ENCODE assay signal across 24 cellular contexts in genomic region chr9:69500925-69501324, GRCh38.
DNase-seq lines count a peak whose midpoint lies in the region; TF ChIP-seq lines count a peak whose summit lies in the region.
"Had no signal": no experiment of that assay in that cellular context is flagged by ENCODE, and none has a peak within 500 bp of the region (broad histone marks: within the 10 kb centered on the region; RNA-seq: fewer than 3 reads in every experiment).

No MANE protein-coding gene starts in this region.

- H3K27me3 Mint-ChIP-seq in T-helper 2 cell treated with Interferon-gamma antibody and Interleukin-4, amounts not matched to agents 5 μg/mL and 100 μg/mL, for 36 hours (ENCODE audit: low read depth) = no peaks in the 10 kb centered on the region
- H3K27me3 Mint-ChIP-seq: CD4-positive, CD25-positive, alpha-beta regulatory T cell had no signal

- H3K36me3 Mint-ChIP-seq in T-helper 2 cell treated with Interferon-gamma antibody and Interleukin-4, amounts not matched to agents 5 μg/mL and 100 μg/mL, for 36 hours (ENCODE audit: low read depth) = no peaks in the 10 kb centered on the region
- H3K36me3 Mint-ChIP-seq: CD4-positive, CD25-positive, alpha-beta regulatory T cell had no signal

- H3K4me3 ChIP-seq in cardiac muscle cell (no peak overlapping the region), thyroid gland (replicated peaks in 1 of 3) (no peak overlapping the region)
- H3K4me3 ChIP-seq: BLaER1, GM12878, HAP-1, SJCRH30 had no signal

- TF ChIP-seq CTCF in cardiac muscle cell (IDR thresholded peaks at IDR 0.05; ENCODE audit: low read depth, low read length) (no peak), thyroid gland (IDR thresholded peaks at IDR 0.05) (no peak)

- H3K27me3 ChIP-seq in cardiac muscle cell (no peaks in the 10 kb centered on the region), thyroid gland (no peaks in the 10 kb centered on the region)
- H3K27me3 ChIP-seq: BLaER1, SJCRH30 had no signal

- intact Hi-C loops in thyroid gland (cut with DNase I) = no loop called here
- intact Hi-C loops in posterior vena cava (cut with DNase I) = no loop called here

- H3K27ac ChIP-seq in cardiac muscle cell = peak overlapping the region; percentile 75
- H3K27ac ChIP-seq in thyroid gland = peak overlapping the region; percentile 57 to 86 (median 81)
- H3K27ac ChIP-seq: BLaER1, SJCRH30 had no signal

- H3K27ac Mint-ChIP-seq in T-helper 2 cell treated with Interferon-gamma antibody and Interleukin-4, amounts not matched to agents 5 μg/mL and 100 μg/mL, for 36 hours = no peak overlapping the region
- H3K27ac Mint-ChIP-seq: CD4-positive, CD25-positive, alpha-beta regulatory T cell had no signal

- H3K4me1 Mint-ChIP-seq in T-helper 2 cell treated with Interferon-gamma antibody and Interleukin-4, amounts not matched to agents 5 μg/mL and 100 μg/mL, for 36 hours (ENCODE audit: low read depth) = peaks cover 23% of the 10 kb centered on the region
- H3K4me1 Mint-ChIP-seq: CD4-positive, CD25-positive, alpha-beta regulatory T cell had no signal

- TF ChIP-seq POLR2A in thyroid gland (IDR thresholded peaks at IDR 0.05) = no peak

- H3K4me3 Mint-ChIP-seq in T-helper 2 cell treated with Interferon-gamma antibody and Interleukin-4, amounts not matched to agents 5 μg/mL and 100 μg/mL, for 36 hours = peak overlapping the region; percentile 1
- H3K4me3 Mint-ChIP-seq: CD4-positive, CD25-positive, alpha-beta regulatory T cell; HFFc6 had no signal

- H3K36me3 ChIP-seq in cardiac muscle cell (no peaks in the 10 kb centered on the region), thyroid gland (no peaks in the 10 kb centered on the region)
- H3K36me3 ChIP-seq: BLaER1, HAP-1, SJCRH30 had no signal

- no peak for DNase-seq in T-helper 2 cell treated with Interferon-gamma antibody and Interleukin-4, amounts not matched to agents 5 μg/mL and 100 μg/mL, for 36 hours (ENCODE audit: low spot score)
- DNase-seq in T-helper 2 cell (no peak), SK-N-DZ (ENCODE audit: low spot score) (peak; percentile 82), cardiac muscle cell (ENCODE audit: low read depth in 1 of 2, low spot score in 1 of 2) (peak in 1 of 2 donors; percentile 51), thyroid gland (peak; percentile 44 to 60), posterior vena cava (ENCODE audit: low spot score) (no peak), NCI-H69 (lab: John Stamatoyannopoulos, UW) (no peak)
- DNase-seq: CD4-positive, CD25-positive, alpha-beta regulatory T cell; DMS53; EL; GDM1; GOT3; HFFc6; Karpas-422; NCI-H1092; NCI-H1417 treated with DMSO at 0.1 percent for 48 hours; NCI-H1694 treated with DMSO at 0.1 percent for 48 hours; NCI-H226; NCI-H524; NCI-H774; SJCRH30 had no signal

- 31 to 36% methylated on average over 6 of the region's 6 CpGs for WGBS in thyroid gland, 2 donors

- no peaks in the 10 kb centered on the region for H3K9me3 Mint-ChIP-seq in T-helper 2 cell treated with Interferon-gamma antibody and Interleukin-4, amounts not matched to agents 5 μg/mL and 100 μg/mL, for 36 hours
- H3K9me3 Mint-ChIP-seq: HFFc6 had no signal

- peaks cover 49% of the 10 kb centered on the region for H3K4me1 ChIP-seq in cardiac muscle cell (ENCODE audit: low read depth)
- H3K4me1 ChIP-seq in thyroid gland = peaks cover 36 to 48% of the 10 kb centered on the region in 2 donors
- H3K4me1 ChIP-seq: HAP-1, SJCRH30 had no signal

- H3K9me3 ChIP-seq in cardiac muscle cell (ENCODE audit: low read depth) (no peaks in the 10 kb centered on the region), thyroid gland (no peaks in the 10 kb centered on the region)
- H3K9me3 ChIP-seq: HAP-1, SJCRH30 had no signal

Comparison
In these comparisons a context has a peak if more than half of its experiments do, and no peak if none do; other contexts are left out.
1. DNase-seq: peak in SK-N-DZ (single experiment) and thyroid gland (2 of 2); none in T-helper 2 cell treated with Interferon-gamma antibody and Interleukin-4, amounts not matched to agents 5 μg/mL and 100 μg/mL, for 36 hours (single experiment), T-helper 2 cell (0 of 5), posterior vena cava (single experiment) and NCI-H69 (single experiment).